ENCODE assay signal across 8 cellular contexts in genomic region chr7:100335566-100336466, GRCh38. TPM values are rescaled to one million over a fixed set of nuclear protein-coding genes. Genes with fewer than 3 reads are reported as not detected.
A peak's percentile ranks its signal among the peaks of the same experiment; 100 is the strongest.
DNase-seq lines count a peak whose midpoint lies in the region; ATAC-seq, FAIRE-seq and TF ChIP-seq lines count a peak whose summit lies in the region.
"Not testable (repeated sequence)": the region's sequence is repeated elsewhere in the genome, so short reads cannot be mapped to it uniquely, and the experiment has no call there.

No MANE protein-coding gene starts in this region.

- H3K27ac Mint-ChIP-seq in immature natural killer cell = peak overlapping the region; percentile 93 to 97 (median 95)

- H3K27me3 Mint-ChIP-seq in immature natural killer cell (ENCODE audit: low read depth in 3 of 3) = not testable (repeated sequence)

- CTCF ChIA-PET in AG04450 (lab: Charles Lee) = not testable (repeated sequence)

- H3K36me3 Mint-ChIP-seq in immature natural killer cell = not testable (repeated sequence)

- peak overlapping the region; percentile 90 for H3K27ac ChIP-seq in AG04450 (ENCODE audit: low read depth, low read length)

- peak; percentile 73 for DNase-seq in AG04450 (ENCODE audit: low read depth, low spot score)
- DNase-seq in NCI-H2227 (lab: John Stamatoyannopoulos, UW; ENCODE audit: unreplicated experiment) = peak; percentile 95
- DNase-seq in bronchial epithelial cell (ENCODE audit: low read depth) = peak; percentile 85
- DNase-seq in immature natural killer cell = peak; percentile 92 to 93 (median 93)
- peak; percentile 59 for DNase-seq in smooth muscle cell of the brain vasculature (ENCODE audit: low read depth, low spot score)

- H3K9me3 Mint-ChIP-seq in immature natural killer cell = not testable (repeated sequence)

- H3K4me3 Mint-ChIP-seq in immature natural killer cell = peak overlapping the region; percentile 88 to 96 (median 93)

- not testable (repeated sequence) for H3K27me3 ChIP-seq in AG04450 (ENCODE audit: control insufficient read depth, insufficient read depth, low read length); bronchial epithelial cell (ENCODE audit: control insufficient read depth, insufficient read depth, low read length)

- H3K4me1 Mint-ChIP-seq in immature natural killer cell = peaks cover 13 to 23% of the 10 kb centered on the region in 2 donors

- not testable (repeated sequence) for H3K9me3 ChIP-seq in AG04450 (ENCODE audit: control insufficient read depth, insufficient read depth, low read length)

- POLR2A ChIA-PET in AG04450 (lab: Yijun Ruan, JAX) = not testable (repeated sequence)

- TF ChIP-seq CTCF in AG04450 (IDR thresholded peaks at IDR 0.05; ENCODE audit: low read depth, low read length); WI38 (IDR thresholded peaks at IDR 0.05; ENCODE audit: low read depth, low read length); bronchial epithelial cell (IDR thresholded peaks at IDR 0.05; ENCODE audit: insufficient read depth, low read length, severe bottlenecking): not testable (repeated sequence)

- not testable (repeated sequence) for FAIRE-seq in bronchial epithelial cell (lab: Jason Lieb, UNC)

- H3K36me3 ChIP-seq in bronchial epithelial cell (ENCODE audit: control insufficient read depth, insufficient read depth, low read length) = not testable (repeated sequence)

- H3K4me3 ChIP-seq in AG04450 (ENCODE audit: low read depth, low read length) (peak overlapping the region; percentile 71), WI38 (ENCODE audit: low read depth, low read length) (peak overlapping the region; percentile 70), bronchial epithelial cell (ENCODE audit: low read depth, low read length) (peak overlapping the region; percentile 82)

- ATAC-seq in GM18907 (IDR thresholded peaks at IDR 0.05; ENCODE audit: unreplicated experiment) = peak; percentile 93
- peak; percentile 86 for ATAC-seq in HG03139 (IDR thresholded peaks at IDR 0.05; ENCODE audit: unreplicated experiment)

RNA-seq across cellular contexts. Expression of gene PILRB, which starts 22.1 kb away (rescaled TPM):
- 6.6 and 7.0 TPM in 2 replicates for polyA plus RNA-seq in AG04450 (2011; rRNA removed)
- 4.9 and 7.0 TPM in 2 replicates for polyA minus RNA-seq in AG04450 (2011; rRNA and poly(A)+ RNA removed)
- total RNA-seq in bronchial epithelial cell = 5.5 and 7.8 TPM in 2 replicates
- 10 to 100 TPM; 12.2 to 42.1 (median 12.2) TPM for polyA plus RNA-seq in immature natural killer cell

RNA-seq across cellular contexts. Expression of gene SPDYE3, which starts 28.3 kb away (rescaled TPM):
- polyA plus RNA-seq in AG04450 (2011; rRNA removed) (not detected in 2 replicates), immature natural killer cell (10 to 100 TPM in 1 of 3 donors, 1 to 10 TPM in 2; 6.8 to 11.1 (median 7.6) TPM)
- polyA minus RNA-seq in AG04450 (2011; rRNA and poly(A)+ RNA removed) = not detected in 2 replicates
- not detected in 2 replicates for total RNA-seq in bronchial epithelial cell

RNA-seq across cellular contexts. Expression of gene PILRA, which starts 37.5 kb away (rescaled TPM):
- polyA plus RNA-seq in AG04450 (2011; rRNA removed) (0.30 and 0.37 TPM in 2 replicates), immature natural killer cell (1 to 10 TPM; 1.5 to 2.4 (median 2.0) TPM)
- polyA minus RNA-seq in AG04450 (2011; rRNA and poly(A)+ RNA removed) = 0.41 TPM in 1 of 2 replicates, not detected in the other
- total RNA-seq in bronchial epithelial cell = 0.13 TPM in 1 of 2 replicates, not detected in the other

Comparison
In these comparisons a context has a peak if more than half of its experiments do, and no peak if none do; other contexts are left out.
1. Peak in every context shown above with its lines: DNase-seq, ATAC-seq, H3K4me3 ChIP-seq and H3K27ac ChIP-seq.